Comparison of ENCODE assay signal across 11 cellular contexts in genomic region chr11:65617136-65617850, GRCh38. TPM values are rescaled to one million over a fixed set of nuclear protein-coding genes. Genes with fewer than 3 reads are reported as not detected.
DNase-seq lines count a peak whose midpoint lies in the region; ATAC-seq, FAIRE-seq and TF ChIP-seq lines count a peak whose summit lies in the region.
"Had no signal": no experiment of that assay in that cellular context is flagged by ENCODE, and none has a peak within 500 bp of the region (broad histone marks: within the 10 kb centered on the region; RNA-seq: fewer than 3 reads in every experiment).

No MANE protein-coding gene starts in this region.

- no peak overlapping the region for H2AFZ ChIP-seq in keratinocyte (ENCODE audit: control insufficient read depth, low read length)

- no peaks in the 10 kb centered on the region for H3K9me3 ChIP-seq in keratinocyte (ENCODE audit: control insufficient read depth, low read depth, low read length)

- H3K36me3 Mint-ChIP-seq in activated CD8-positive, alpha-beta T cell treated with anti-CD3 and anti-CD28 coated beads, Interleukin-2, amount 10 ng/mL, durations not matched to agents 7 days and 5 days (ENCODE audit: low read depth): peaks cover 35% of the 10 kb centered on the region

- H3K27ac ChIP-seq in 22Rv1 (peak overlapping the region; percentile 96), keratinocyte (ENCODE audit: control insufficient read depth, insufficient read depth, low read length) (no peak overlapping the region)

- H3K4me3 ChIP-seq in keratinocyte (ENCODE audit: control insufficient read depth in 2 of 3, extremely low read depth in 1 of 3, insufficient read depth in 2 of 3, low read depth in 1 of 3, low read length in 3 of 3): peak overlapping the region in 2 of 3 experiments; percentile 38 to 65

- H3K27me3 Mint-ChIP-seq in activated CD8-positive, alpha-beta T cell treated with anti-CD3 and anti-CD28 coated beads, Interleukin-2, amount 10 ng/mL, durations not matched to agents 7 days and 5 days (ENCODE audit: low read depth): no peaks in the 10 kb centered on the region

- peaks cover 19% of the 10 kb centered on the region for H3K4me1 ChIP-seq in keratinocyte (ENCODE audit: control insufficient read depth, extremely low read depth, insufficient read depth, low read length)

- peak overlapping the region; percentile 47 for H3K4me2 ChIP-seq in keratinocyte (ENCODE audit: control insufficient read depth, extremely low read depth, insufficient read depth, low read depth, low read length)

- H3K4me1 Mint-ChIP-seq in activated CD8-positive, alpha-beta T cell treated with anti-CD3 and anti-CD28 coated beads, Interleukin-2, amount 10 ng/mL, durations not matched to agents 7 days and 5 days (ENCODE audit: low read depth): peaks cover 30% of the 10 kb centered on the region

- H3K27ac Mint-ChIP-seq in activated CD8-positive, alpha-beta T cell treated with anti-CD3 and anti-CD28 coated beads, Interleukin-2, amount 10 ng/mL, durations not matched to agents 7 days and 5 days: peak overlapping the region; percentile 95

- TF ChIP-seq CTCF in 22Rv1 (IDR thresholded peaks at IDR 0.05) (no peak), keratinocyte (optimal IDR thresholded peaks at IDR 0.05 in 1 of 3, IDR thresholded peaks at IDR 0.05 in 1 of 3, conservative IDR thresholded peaks at IDR 0.05 in 1 of 3; ENCODE audit: extremely low read depth in 1 of 3, insufficient read depth in 2 of 3, low read length in 3 of 3) (no peak)

- H3K79me2 ChIP-seq in keratinocyte (ENCODE audit: control insufficient read depth, insufficient read depth, low read length): peaks cover 68% of the 10 kb centered on the region

- FAIRE-seq in GM12892 (lab: Jason Lieb, UNC): peak; percentile 60
- no peak for FAIRE-seq in keratinocyte (lab: Jason Lieb, UNC)

- no peaks in the 10 kb centered on the region for H4K20me1 ChIP-seq in keratinocyte (ENCODE audit: control insufficient read depth, extremely low read depth, insufficient read depth, low read length)

- TF ChIP-seq POLR2A in GM12892 (IDR thresholded peaks at IDR 0.05; ENCODE audit: low read depth, low read length): no peak

- H3K9me3 Mint-ChIP-seq in activated CD8-positive, alpha-beta T cell treated with anti-CD3 and anti-CD28 coated beads, Interleukin-2, amount 10 ng/mL, durations not matched to agents 7 days and 5 days (ENCODE audit: insufficient read depth): no peaks in the 10 kb centered on the region

- H3K36me3 ChIP-seq in keratinocyte (ENCODE audit: control insufficient read depth in 2 of 2, extremely low read depth in 1 of 2, insufficient read depth in 2 of 2, low read length in 2 of 2): peaks cover 35 to 40% of the 10 kb centered on the region in 2 experiments

- POLR2A ChIA-PET in activated CD8-positive, alpha-beta T cell treated with anti-CD3 and anti-CD28 coated beads, Interleukin-2, amount 10 ng/mL, durations not matched to agents 7 days and 5 days (lab: Charles Lee): interaction anchor here (0.6 to 1.9 kb wide), 8 partner anchors 10 to 355 kb away, joined by 3 to 12 read pairs (median 3); partner anchors contain the start of gene SIPA1

- no peaks in the 10 kb centered on the region for H3K27me3 ChIP-seq in keratinocyte (ENCODE audit: control insufficient read depth, extremely low read depth, insufficient read depth, low read length)

- no peak for ATAC-seq in activated CD8-positive, alpha-beta T cell treated with anti-CD3 and anti-CD28 coated beads, Interleukin-2, amount 10 ng/mL, durations not matched to agents 7 days and 5 days
- ATAC-seq: activated CD4-positive, CD25-positive, alpha-beta regulatory T cell treated with anti-CD3 and anti-CD28 coated beads, Interleukin-2, amount 50 U/mL, for 24 hours had no signal

- peak overlapping the region; percentile 98 for H3K4me3 Mint-ChIP-seq in activated CD8-positive, alpha-beta T cell treated with anti-CD3 and anti-CD28 coated beads, Interleukin-2, amount 10 ng/mL, durations not matched to agents 7 days and 5 days

- H3K9ac ChIP-seq in keratinocyte (ENCODE audit: control insufficient read depth, extremely low read depth, insufficient read depth, low read length): peak overlapping the region; percentile 86

- CTCF ChIA-PET in activated CD8-positive, alpha-beta T cell treated with anti-CD3 and anti-CD28 coated beads, Interleukin-2, amount 10 ng/mL, durations not matched to agents 7 days and 5 days (lab: Charles Lee): interaction anchor here (0.7 to 2.0 kb wide), 8 partner anchors 9 to 242 kb away, joined by 3 to 10 read pairs (median 5); no protein-coding TSS in a partner anchor

- no peaks in the 10 kb centered on the region for H3K9me1 ChIP-seq in keratinocyte (ENCODE audit: control insufficient read depth, extremely low read depth, insufficient read depth, low read length)

- DNase-seq in GM12892 (ENCODE audit: insufficient read length) (no peak), keratinocyte (ENCODE audit: low read depth, low spot score) (no peak), GM19240 (ENCODE audit: insufficient read length, low spot score) (no peak), NCI-H187 (lab: John Stamatoyannopoulos, UW) (no peak), AG20443 (ENCODE audit: low spot score) (no peak), cerebellar nuclear complex (lab: John Stamatoyannopoulos, UW) (no peak)
- no peak for DNase-seq in activated CD8-positive, alpha-beta T cell treated with anti-CD3 and anti-CD28 coated beads, Interleukin-2, amount 10 ng/mL, durations not matched to agents 7 days and 5 days
- DNase-seq: cortex of kidney had no signal

- dilution Hi-C loops in keratinocyte (cut with MboI; ENCODE audit: extremely low pct_ligation_motif_present, low sequenced_read_pairs): no loop called here

RNA-seq across cellular contexts. Expression of gene PCNX3, which starts 1.7 kb away (rescaled TPM):
- polyA plus RNA-seq in GM12892 (2012; ENCODE audit: missing spikeins): 7.8 TPM
- total RNA-seq in activated CD8-positive, alpha-beta T cell treated with anti-CD3 and anti-CD28 coated beads, Interleukin-2, amount 10 ng/mL, durations not matched to agents 7 days and 5 days: 10 to 100 TPM; 50.1 to 54.8 TPM
- polyA plus RNA-seq in keratinocyte: 6.1 to 16.5 TPM (median 10.5 TPM) in 3 replicates
- 2.9 TPM for polyA plus RNA-seq in keratinocyte (2011; ENCODE audit: low read depth)
- polyA plus RNA-seq in keratinocyte (2011; cell fraction: cytosol; rRNA removed): 5.5 and 9.7 TPM in 2 replicates
- polyA plus RNA-seq in keratinocyte (2011; cell fraction: nucleus; rRNA removed): 45.9 and 65.6 TPM in 2 replicates
- 16.6 and 25.6 TPM in 2 replicates for polyA plus RNA-seq in keratinocyte (2012; ENCODE audit: low replicate concordance)
- 26.5 to 94.3 TPM (median 29.5 TPM) in 3 replicates for polyA minus RNA-seq in keratinocyte
- 33.4 TPM for polyA minus RNA-seq in keratinocyte (2011; cell fraction: cytosol; rRNA and poly(A)+ RNA removed)
- 97.7 and 104 TPM in 2 replicates for polyA minus RNA-seq in keratinocyte (2011; cell fraction: nucleus; rRNA and poly(A)+ RNA removed)

RNA-seq across cellular contexts. Expression of gene MAP3K11, which starts 3.3 kb away (rescaled TPM):
- 15.2 TPM for polyA plus RNA-seq in GM12892 (2012; ENCODE audit: missing spikeins)
- 10 to 100 TPM; 56.7 to 66.5 TPM for total RNA-seq in activated CD8-positive, alpha-beta T cell treated with anti-CD3 and anti-CD28 coated beads, Interleukin-2, amount 10 ng/mL, durations not matched to agents 7 days and 5 days
- 13.6 to 18.8 TPM (median 17.5 TPM) in 3 replicates for polyA plus RNA-seq in keratinocyte
- polyA plus RNA-seq in keratinocyte (2011; ENCODE audit: low read depth): 16.5 TPM
- polyA plus RNA-seq in keratinocyte (2011; cell fraction: cytosol; rRNA removed): 13.9 and 26.8 TPM in 2 replicates
- polyA plus RNA-seq in keratinocyte (2011; cell fraction: nucleus; rRNA removed): 16.8 and 28.6 TPM in 2 replicates
- polyA plus RNA-seq in keratinocyte (2012; ENCODE audit: low replicate concordance): 19.2 and 29.1 TPM in 2 replicates
- polyA minus RNA-seq in keratinocyte: 19.5 to 32.4 TPM (median 32.4 TPM) in 3 replicates
- polyA minus RNA-seq in keratinocyte (2011; cell fraction: cytosol; rRNA and poly(A)+ RNA removed): 34.0 TPM
- 16.4 and 21.2 TPM in 2 replicates for polyA minus RNA-seq in keratinocyte (2011; cell fraction: nucleus; rRNA and poly(A)+ RNA removed)

RNA-seq across cellular contexts. Expression of gene SIPA1, which starts 20.6 kb away (rescaled TPM):
- polyA plus RNA-seq in GM12892 (2012; ENCODE audit: missing spikeins): 26.0 TPM
- total RNA-seq in activated CD8-positive, alpha-beta T cell treated with anti-CD3 and anti-CD28 coated beads, Interleukin-2, amount 10 ng/mL, durations not matched to agents 7 days and 5 days: 100 to 1,000 TPM; 245 to 274 TPM
- 4.5 to 7.2 TPM (median 7.1 TPM) in 3 replicates for polyA plus RNA-seq in keratinocyte
- polyA plus RNA-seq in keratinocyte (2011; ENCODE audit: low read depth): 8.5 TPM
- polyA plus RNA-seq in keratinocyte (2011; cell fraction: cytosol; rRNA removed): 2.7 and 6.2 TPM in 2 replicates
- 5.3 and 7.0 TPM in 2 replicates for polyA plus RNA-seq in keratinocyte (2011; cell fraction: nucleus; rRNA removed)
- 15.3 and 16.2 TPM in 2 replicates for polyA plus RNA-seq in keratinocyte (2012; ENCODE audit: low replicate concordance)
- polyA minus RNA-seq in keratinocyte: 7.4 to 49.8 TPM (median 9.6 TPM) in 3 replicates
- polyA minus RNA-seq in keratinocyte (2011; cell fraction: cytosol; rRNA and poly(A)+ RNA removed): 11.9 TPM
- 6.1 and 8.1 TPM in 2 replicates for polyA minus RNA-seq in keratinocyte (2011; cell fraction: nucleus; rRNA and poly(A)+ RNA removed)

RNA-seq across cellular contexts. Expression of gene KCNK7, which starts 21.7 kb away (rescaled TPM):
- polyA plus RNA-seq in GM12892 (2012; ENCODE audit: missing spikeins): not detected
- total RNA-seq in activated CD8-positive, alpha-beta T cell treated with anti-CD3 and anti-CD28 coated beads, Interleukin-2, amount 10 ng/mL, durations not matched to agents 7 days and 5 days: under 1 TPM; 0.95 to 0.99 TPM
- polyA plus RNA-seq in keratinocyte: 0.14 to 1.5 TPM (median 0.46 TPM) in 3 replicates
- not detected for polyA plus RNA-seq in keratinocyte (2011; ENCODE audit: low read depth)
- polyA plus RNA-seq in keratinocyte (2011; cell fraction: cytosol; rRNA removed): 0.18 and 0.19 TPM in 2 replicates
- 0.34 and 0.51 TPM in 2 replicates for polyA plus RNA-seq in keratinocyte (2011; cell fraction: nucleus; rRNA removed)
- polyA plus RNA-seq in keratinocyte (2012; ENCODE audit: low replicate concordance): 0.63 and 0.75 TPM in 2 replicates
- polyA minus RNA-seq in keratinocyte: 0.26 TPM in 1 of 3 replicates, not detected in the others
- not detected for polyA minus RNA-seq in keratinocyte (2011; cell fraction: cytosol; rRNA and poly(A)+ RNA removed)
- polyA minus RNA-seq in keratinocyte (2011; cell fraction: nucleus; rRNA and poly(A)+ RNA removed): not detected in 2 replicates
- total RNA-seq: NCI-H460 had no signal

RNA-seq across cellular contexts. Expression of gene EHBP1L1, which starts 41.4 kb away (rescaled TPM):
- polyA plus RNA-seq in GM12892 (2012; ENCODE audit: missing spikeins): 36.8 TPM
- 10 to 100 TPM; 94.4 to 95.3 TPM for total RNA-seq in activated CD8-positive, alpha-beta T cell treated with anti-CD3 and anti-CD28 coated beads, Interleukin-2, amount 10 ng/mL, durations not matched to agents 7 days and 5 days
- 8.5 to 14.0 TPM (median 10.4 TPM) in 3 replicates for polyA plus RNA-seq in keratinocyte
- 28.9 TPM for polyA plus RNA-seq in keratinocyte (2011; ENCODE audit: low read depth)
- polyA plus RNA-seq in keratinocyte (2011; cell fraction: cytosol; rRNA removed): 5.2 and 16.1 TPM in 2 replicates
- 35.7 and 50.9 TPM in 2 replicates for polyA plus RNA-seq in keratinocyte (2011; cell fraction: nucleus; rRNA removed)
- 12.7 and 19.8 TPM in 2 replicates for polyA plus RNA-seq in keratinocyte (2012; ENCODE audit: low replicate concordance)
- polyA minus RNA-seq in keratinocyte: 9.8 to 25.0 TPM (median 16.6 TPM) in 3 replicates
- polyA minus RNA-seq in keratinocyte (2011; cell fraction: cytosol; rRNA and poly(A)+ RNA removed): 36.8 TPM
- polyA minus RNA-seq in keratinocyte (2011; cell fraction: nucleus; rRNA and poly(A)+ RNA removed): 21.4 and 21.5 TPM in 2 replicates
